ENCODE assay signal across 16 cellular contexts in the genomic region with DNA sequence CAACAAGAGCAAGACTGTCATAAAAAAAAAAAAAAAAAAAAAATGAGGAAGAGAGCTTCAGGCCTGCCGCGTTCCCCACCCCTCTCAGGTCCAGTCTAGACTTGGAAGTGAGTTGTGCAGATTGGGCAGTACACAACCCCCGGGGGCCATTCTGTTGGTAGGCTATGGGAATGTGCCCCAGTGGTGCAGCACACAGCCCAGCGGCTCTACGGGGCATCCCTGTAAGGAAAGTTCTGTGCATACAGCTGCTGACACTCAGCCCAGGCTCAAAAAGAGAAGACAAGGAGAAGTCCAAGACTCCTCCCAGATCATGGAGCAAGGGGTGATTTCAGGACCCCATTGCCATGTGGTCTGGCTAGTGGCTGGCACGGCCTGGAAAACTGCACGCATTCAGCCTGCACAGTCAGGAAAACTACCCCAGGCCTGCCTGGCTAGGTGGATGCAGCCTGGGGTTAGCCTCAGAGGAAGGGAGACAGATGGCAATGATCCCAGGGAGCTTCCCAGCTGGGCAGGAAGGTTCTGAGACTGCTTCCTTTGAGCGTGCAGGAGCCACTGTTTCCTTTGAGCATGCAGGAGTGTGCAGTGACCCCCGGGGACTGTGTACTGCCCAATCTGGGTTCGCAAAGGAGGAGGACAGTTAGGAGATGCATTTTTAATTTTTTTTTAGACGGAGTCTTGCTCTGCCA. TPM values are rescaled to one million over a fixed set of nuclear protein-coding genes. Genes with fewer than 3 reads are reported as not detected.
DNase-seq lines count a peak whose midpoint lies in the region; ATAC-seq and TF ChIP-seq lines count a peak whose summit lies in the region.
"Had no signal": no experiment of that assay in that cellular context is flagged by ENCODE, and none has a peak within 500 bp of the region (broad histone marks: within the 10 kb centered on the region; RNA-seq: fewer than 3 reads in every experiment).

No MANE protein-coding gene starts in this region.

- H3K9me3 ChIP-seq in BLaER1, result no peaks in the 10 kb centered on the region
- H3K9me3 ChIP-seq in left lung, result no peaks in the 10 kb centered on the region
- H3K9me3 ChIP-seq in sigmoid colon, result no peaks in the 10 kb centered on the region

- H4K20me1 ChIP-seq in BLaER1, result no peaks in the 10 kb centered on the region

- no peak overlapping the region for H3K9ac ChIP-seq in BLaER1

- intact Hi-C loops in left lung (cut with DNase I) (no loop called here), sigmoid colon (cut with DNase I) (no loop called here)

- no peak for TF ChIP-seq EP300 in sigmoid colon (IDR thresholded peaks at IDR 0.05)

- no peak for TF ChIP-seq POLR2A in sigmoid colon (IDR thresholded peaks at IDR 0.05)

- H3K36me3 ChIP-seq in BLaER1 (no peaks in the 10 kb centered on the region), left lung (peaks cover 0 to 63% of the 10 kb centered on the region in 2 donors), sigmoid colon (no peaks in the 10 kb centered on the region)

- no peak for ATAC-seq in left lung
- ATAC-seq: activated CD4-positive, alpha-beta T cell treated with anti-CD3 and anti-CD28 coated beads for 36 hours; activated naive CD8-positive, alpha-beta T cell treated with anti-CD3 and anti-CD28 coated beads, Interleukin-2, amount 50 U/mL, for 24 hours; stimulated activated naive B cell treated with anti-CD40 and anti-IgM and Interleukin-4, amounts not matched to agents 10 μg/mL and 1 μg/mL and 100 μg/mL, for 72 hours had no signal

- TF ChIP-seq CTCF in VCaP (conservative IDR thresholded peaks at IDR 0.05), result no peak
- no peak for TF ChIP-seq CTCF in left lung (IDR thresholded peaks at IDR 0.05)
- no peak for TF ChIP-seq CTCF in sigmoid colon (IDR thresholded peaks at IDR 0.05)

- WGBS in sigmoid colon, 2 donors, result 70 to 77% methylated on average over 11 of the region's 11 CpGs

- H3K27ac ChIP-seq in BLaER1 (no peak overlapping the region), VCaP (peak overlapping the region; percentile 92), left lung (peak overlapping the region; percentile 67 to 91), sigmoid colon (peak overlapping the region in 2 of 4 donors; percentile 25 to 37)

- H3K4me3 ChIP-seq in BLaER1, result no peak overlapping the region
- no peak overlapping the region for H3K4me3 ChIP-seq in left lung
- H3K4me3 ChIP-seq in sigmoid colon, result no peak overlapping the region

- H3K4me1 ChIP-seq in BLaER1 (peaks cover 10% of the 10 kb centered on the region), left lung (peaks cover 22 to 78% of the 10 kb centered on the region in 2 donors), sigmoid colon (peaks cover 0 to 9% (median 0%) of the 10 kb centered on the region in 4 donors)

- peak overlapping the region; percentile 26; the same call in 1 of the 2 replicates for H3K4me2 ChIP-seq in BLaER1

- peak; percentile 79 for DNase-seq in DMS 273 (lab: John Stamatoyannopoulos, UW; ENCODE audit: unreplicated experiment)
- DNase-seq in left lung, result peak in 1 of 2 donors; percentile 72
- DNase-seq in germinal center (ENCODE audit: low spot score), result no peak
- DNase-seq in NCI-H526 (lab: John Stamatoyannopoulos, UW), result no peak
- DNase-seq in sigmoid colon, result no peak
- DNase-seq in activated gamma-delta T cell (lab: John Stamatoyannopoulos, UW), result no peak
- DNase-seq: activated CD4-positive, alpha-beta T cell treated with anti-CD3 and anti-CD28 coated beads for 36 hours; activated naive CD8-positive, alpha-beta T cell treated with anti-CD3 and anti-CD28 coated beads, Interleukin-2, amount 50 U/mL, for 24 hours; activated T-cell treated with anti-CD3 and anti-CD28 coated beads for 4 hours; DND-41; foreskin melanocyte; NCI-H2227 treated with DMSO at 0.1 percent for 48 hours; stimulated activated naive B cell treated with anti-CD40 and anti-IgM and Interleukin-4, amounts not matched to agents 10 μg/mL and 1 μg/mL and 100 μg/mL, for 72 hours; T-helper 2 cell had no signal

- H3K27me3 ChIP-seq in BLaER1 (no peaks in the 10 kb centered on the region), left lung (no peaks in the 10 kb centered on the region), sigmoid colon (no peaks in the 10 kb centered on the region)

RNA-seq across cellular contexts. Expression of a gene that starts 44.8 kb away (rescaled TPM):
- 100 to 1,000 TPM; 308 to 476 TPM for total RNA-seq in left lung
- 10 to 100 TPM; 36.0 to 60.9 (median 44.3) TPM for total RNA-seq in sigmoid colon
- polyA plus RNA-seq in sigmoid colon, result 10 to 100 TPM in 1 of 3 donors, 1 to 10 TPM in 2; 3.6 to 39.0 (median 4.9) TPM

Comparison
In these comparisons a context has a peak if more than half of its experiments do, and no peak if none do; other contexts are left out.
1. RNA of a gene that starts 44.8 kb away (total RNA-seq): 308 to 476 TPM in left lung; 36.0 to 60.9 TPM in sigmoid colon; every median in the first group is over 4 times any median in the second.